17 cellular contexts compared by ENCODE assay signal in genomic region chr2:132815522-132815921, GRCh38.
DNase-seq lines count a peak whose midpoint lies in the region; ATAC-seq and TF ChIP-seq lines count a peak whose summit lies in the region.
"Had no signal": no experiment of that assay in that cellular context is flagged by ENCODE, and none has a peak within 500 bp of the region (broad histone marks: within the 10 kb centered on the region; RNA-seq: fewer than 3 reads in every experiment).

No MANE protein-coding gene starts in this region.

- H3K27me3 ChIP-seq in GM23248 (replicated peaks; ENCODE audit: insufficient read depth) = no peaks in the 10 kb centered on the region
- no peaks in the 10 kb centered on the region for H3K27me3 ChIP-seq in adipocyte (replicated peaks; ENCODE audit: control insufficient read depth, insufficient read depth, low read length)
- H3K27me3 ChIP-seq in foreskin keratinocyte = no peaks in the 10 kb centered on the region
- H3K27me3 ChIP-seq: colonic mucosa, suprapubic skin had no signal

- in situ Hi-C loops in GM23248 (cut with MboI) = no loop called here

- no peak for TF ChIP-seq CTCF in foreskin keratinocyte (conservative IDR thresholded peaks at IDR 0.05)

- H3K79me2 ChIP-seq in GM23248 (ENCODE audit: insufficient read depth) = no peaks in the 10 kb centered on the region

- no peak overlapping the region for H3K27ac Mint-ChIP-seq in stimulated activated effector memory CD8-positive, alpha-beta T cell treated with anti-CD3 and anti-CD28 coated beads, Interleukin-12 subunit alpha, Interleukin-12 subunit beta, amount 100 ng/mL, for 72 hours
- H3K27ac Mint-ChIP-seq: activated CD4-positive, alpha-beta T cell treated with anti-CD3 and anti-CD28 coated beads, Interleukin-2, amount 10 ng/mL, durations not matched to agents 7 days and 5 days; activated naive CD8-positive, alpha-beta T cell treated with anti-CD3 and anti-CD28 coated beads, Interleukin-2, amount 10 ng/mL, durations not matched to agents 7 days and 5 days; nephron; T-helper 2 cell treated with Interferon-gamma antibody and Interleukin-4, amounts not matched to agents 5 μg/mL and 100 μg/mL, for 36 hours had no signal

- no peak overlapping the region for H2AFZ ChIP-seq in GM23248

- H4K20me1 ChIP-seq in GM23248 (ENCODE audit: insufficient read depth) = no peaks in the 10 kb centered on the region

- H3F3A ChIP-seq in GM23248 (ENCODE audit: insufficient read depth) = no peaks in the 10 kb centered on the region

- H3K9ac ChIP-seq in GM23248 = no peak overlapping the region
- H3K9ac ChIP-seq in adipocyte (ENCODE audit: low read length) = no peak overlapping the region

- H3K4me1 ChIP-seq in GM23248 (ENCODE audit: insufficient read depth) (no peaks in the 10 kb centered on the region; the same call in 1 of the 2 replicates), adipocyte (ENCODE audit: control insufficient read depth, insufficient read depth, low read length) (no peaks in the 10 kb centered on the region), foreskin keratinocyte (no peaks in the 10 kb centered on the region)
- H3K4me1 ChIP-seq: colonic mucosa, suprapubic skin had no signal

- DNase-seq in A172 (ENCODE audit: low spot score) (peak; percentile 27), GM23248 (peak; percentile 77), adipocyte (ENCODE audit: low read depth) (peak; percentile 28), foreskin keratinocyte (peak in 1 of 2 donors; percentile 43)
- no peak for DNase-seq in activated T-cell treated with anti-CD3 and anti-CD28 coated beads, Interleukin-2, amount 50 U/mL, for 48 hours
- no peak for DNase-seq in stimulated activated effector memory CD8-positive, alpha-beta T cell treated with anti-CD3 and anti-CD28 coated beads, Interleukin-12 subunit alpha, Interleukin-12 subunit beta, amount 100 ng/mL, for 72 hours (ENCODE audit: low spot score in 2 of 2)
- DNase-seq: activated CD4-positive, alpha-beta T cell treated with anti-CD3 and anti-CD28 coated beads, Interleukin-2, amount 10 ng/mL, durations not matched to agents 7 days and 5 days; activated naive CD8-positive, alpha-beta T cell treated with anti-CD3 and anti-CD28 coated beads, Interleukin-2, amount 10 ng/mL, durations not matched to agents 7 days and 5 days; colonic mucosa; NCI-H2081 treated with DMSO at 0.1 percent for 48 hours; NCI-H748 treated with DMSO at 0.1 percent for 48 hours had no signal

- no peak overlapping the region for H3K4me3 ChIP-seq in GM23248
- no peak overlapping the region for H3K4me3 ChIP-seq in adipocyte (ENCODE audit: low read length)
- H3K4me3 ChIP-seq: colonic mucosa, lung, suprapubic skin had no signal

- H3K4me1 Mint-ChIP-seq in stimulated activated effector memory CD8-positive, alpha-beta T cell treated with anti-CD3 and anti-CD28 coated beads, Interleukin-12 subunit alpha, Interleukin-12 subunit beta, amount 100 ng/mL, for 72 hours = no peaks in the 10 kb centered on the region
- H3K4me1 Mint-ChIP-seq: activated CD4-positive, alpha-beta T cell treated with anti-CD3 and anti-CD28 coated beads, Interleukin-2, amount 10 ng/mL, durations not matched to agents 7 days and 5 days; activated naive CD8-positive, alpha-beta T cell treated with anti-CD3 and anti-CD28 coated beads, Interleukin-2, amount 10 ng/mL, durations not matched to agents 7 days and 5 days; nephron had no signal

- no peak overlapping the region for H3K4me3 Mint-ChIP-seq in stimulated activated effector memory CD8-positive, alpha-beta T cell treated with anti-CD3 and anti-CD28 coated beads, Interleukin-12 subunit alpha, Interleukin-12 subunit beta, amount 100 ng/mL, for 72 hours
- H3K4me3 Mint-ChIP-seq: activated CD4-positive, alpha-beta T cell treated with anti-CD3 and anti-CD28 coated beads, Interleukin-2, amount 10 ng/mL, durations not matched to agents 7 days and 5 days; activated naive CD8-positive, alpha-beta T cell treated with anti-CD3 and anti-CD28 coated beads, Interleukin-2, amount 10 ng/mL, durations not matched to agents 7 days and 5 days; nephron; T-helper 2 cell treated with Interferon-gamma antibody and Interleukin-4, amounts not matched to agents 5 μg/mL and 100 μg/mL, for 36 hours had no signal

- 8 to 18% methylated on average over 2 of the region's 2 CpGs for WGBS in GM23248 (ENCODE audit: low coverage in 1 of 2, low lambda C conversion rate in 2 of 2, missing lambda C conversion rate in 2 of 2), 2 experiments

- H3K36me3 ChIP-seq in GM23248 (ENCODE audit: low read depth) (no peaks in the 10 kb centered on the region), adipocyte (ENCODE audit: control insufficient read depth, insufficient read depth, low read length, severe bottlenecking) (no peaks in the 10 kb centered on the region)
- H3K36me3 ChIP-seq: colonic mucosa, suprapubic skin had no signal

- no peaks in the 10 kb centered on the region for H3K9me2 ChIP-seq in GM23248 (ENCODE audit: insufficient read depth)

- H3K36me3 Mint-ChIP-seq in stimulated activated effector memory CD8-positive, alpha-beta T cell treated with anti-CD3 and anti-CD28 coated beads, Interleukin-12 subunit alpha, Interleukin-12 subunit beta, amount 100 ng/mL, for 72 hours = no peaks in the 10 kb centered on the region
- H3K36me3 Mint-ChIP-seq: activated naive CD8-positive, alpha-beta T cell treated with anti-CD3 and anti-CD28 coated beads, Interleukin-2, amount 10 ng/mL, durations not matched to agents 7 days and 5 days had no signal

- no peak overlapping the region for H3K27ac ChIP-seq in GM23248
- no peak overlapping the region for H3K27ac ChIP-seq in foreskin keratinocyte
- H3K27ac ChIP-seq: colonic mucosa, suprapubic skin had no signal

- H3K9me3 Mint-ChIP-seq in stimulated activated effector memory CD8-positive, alpha-beta T cell treated with anti-CD3 and anti-CD28 coated beads, Interleukin-12 subunit alpha, Interleukin-12 subunit beta, amount 100 ng/mL, for 72 hours = peaks cover 8% of the 10 kb centered on the region
- H3K9me3 Mint-ChIP-seq: activated CD4-positive, alpha-beta T cell treated with anti-CD3 and anti-CD28 coated beads, Interleukin-2, amount 10 ng/mL, durations not matched to agents 7 days and 5 days; activated naive CD8-positive, alpha-beta T cell treated with anti-CD3 and anti-CD28 coated beads, Interleukin-2, amount 10 ng/mL, durations not matched to agents 7 days and 5 days had no signal

- H3K9me3 ChIP-seq in GM23248 (ENCODE audit: low read depth) (no peaks in the 10 kb centered on the region), adipocyte (ENCODE audit: control insufficient read depth, low read length) (no peaks in the 10 kb centered on the region)
- H3K9me3 ChIP-seq: colonic mucosa, suprapubic skin had no signal

- no peak overlapping the region for H3K4me2 ChIP-seq in GM23248 (ENCODE audit: unreplicated experiment)

- peak; percentile 33 for ATAC-seq in foreskin keratinocyte
- ATAC-seq in HG02798 (IDR thresholded peaks at IDR 0.05; ENCODE audit: poor library complexity, unreplicated experiment) = no peak
- no peak for ATAC-seq in GM18511 (IDR thresholded peaks at IDR 0.05; ENCODE audit: unreplicated experiment)
- ATAC-seq in stimulated activated effector memory CD8-positive, alpha-beta T cell treated with anti-CD3 and anti-CD28 coated beads, Interleukin-12 subunit alpha, Interleukin-12 subunit beta, amount 100 ng/mL, for 72 hours = no peak

Comparison
In these comparisons a context has a peak if more than half of its experiments do, and no peak if none do; other contexts are left out.
1. DNase-seq: peak in A172 (single experiment), GM23248 (single experiment) and adipocyte (single experiment); none in activated T-cell treated with anti-CD3 and anti-CD28 coated beads, Interleukin-2, amount 50 U/mL, for 48 hours (0 of 2) and stimulated activated effector memory CD8-positive, alpha-beta T cell treated with anti-CD3 and anti-CD28 coated beads, Interleukin-12 subunit alpha, Interleukin-12 subunit beta, amount 100 ng/mL, for 72 hours (0 of 2).